ENCODE assay signal across 10 cellular contexts in the genomic region with DNA sequence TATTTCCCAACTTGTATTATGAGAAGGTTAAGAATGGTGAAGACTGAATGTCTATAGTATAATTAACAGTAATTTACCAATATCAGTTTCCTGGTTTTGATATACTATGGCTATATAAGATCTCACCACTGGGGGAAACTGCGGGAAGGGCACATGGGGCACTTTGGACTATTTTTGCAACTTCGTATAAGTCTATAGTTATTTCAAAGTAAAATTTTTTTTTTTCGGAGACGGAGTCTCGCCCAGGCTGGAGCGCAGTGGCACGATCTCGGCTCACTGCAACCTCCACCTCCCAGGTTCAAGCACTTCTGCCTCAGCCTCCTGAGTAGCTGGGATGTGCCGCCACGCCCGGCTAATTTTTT. TPM values are rescaled to one million over a fixed set of nuclear protein-coding genes. Genes with fewer than 3 reads are reported as not detected.
DNase-seq lines count a peak whose midpoint lies in the region; ATAC-seq and TF ChIP-seq lines count a peak whose summit lies in the region.
"Had no signal": no experiment of that assay in that cellular context is flagged by ENCODE, and none has a peak within 500 bp of the region (broad histone marks: within the 10 kb centered on the region; RNA-seq: fewer than 3 reads in every experiment).

No MANE protein-coding gene starts in this region.

- no peak for TF ChIP-seq CTCF in progenitor cell of endocrine pancreas (IDR thresholded peaks at IDR 0.05; ENCODE audit: unreplicated experiment)
- TF ChIP-seq CTCF in esophagus muscularis mucosa (IDR thresholded peaks at IDR 0.05), result no peak

- ATAC-seq in HG02610 (IDR thresholded peaks at IDR 0.05; ENCODE audit: unreplicated experiment), result no peak
- ATAC-seq: PC-3 had no signal

- CTCF ChIA-PET in activated naive CD4-positive, alpha-beta T cell treated with anti-CD3 and anti-CD28 coated beads, Interleukin-2, amount 10 ng/mL, durations not matched to agents 7 days and 5 days (lab: Charles Lee), result interaction anchor here (1.2 kb wide), 1 partner anchor 100 kb away, joined by 4 read pairs; no protein-coding TSS in a partner anchor

- WGBS in esophagus muscularis mucosa, result 95% methylated on average over 11 of the region's 11 CpGs

- H3K27me3 ChIP-seq in esophagus muscularis mucosa, result no peaks in the 10 kb centered on the region

- no peaks in the 10 kb centered on the region for H3K9me3 ChIP-seq in esophagus muscularis mucosa

- H3K36me3 Mint-ChIP-seq in activated naive CD4-positive, alpha-beta T cell treated with anti-CD3 and anti-CD28 coated beads, Interleukin-2, amount 10 ng/mL, durations not matched to agents 7 days and 5 days, result peaks cover 6% of the 10 kb centered on the region
- H3K36me3 Mint-ChIP-seq in progenitor cell of endocrine pancreas (ENCODE audit: insufficient read depth), result no peaks in the 10 kb centered on the region

- peak overlapping the region; percentile 87 for H3K4me3 Mint-ChIP-seq in activated naive CD4-positive, alpha-beta T cell treated with anti-CD3 and anti-CD28 coated beads, Interleukin-2, amount 10 ng/mL, durations not matched to agents 7 days and 5 days
- no peak overlapping the region for H3K4me3 Mint-ChIP-seq in progenitor cell of endocrine pancreas (ENCODE audit: low read depth)

- H3K27ac ChIP-seq in esophagus muscularis mucosa (replicated peaks in 1 of 4), result no peak overlapping the region

- H3K27ac Mint-ChIP-seq in activated naive CD4-positive, alpha-beta T cell treated with anti-CD3 and anti-CD28 coated beads, Interleukin-2, amount 10 ng/mL, durations not matched to agents 7 days and 5 days, result peak overlapping the region; percentile 98
- H3K27ac Mint-ChIP-seq in progenitor cell of endocrine pancreas, result no peak overlapping the region

- peaks cover 20% of the 10 kb centered on the region for H3K4me1 Mint-ChIP-seq in activated naive CD4-positive, alpha-beta T cell treated with anti-CD3 and anti-CD28 coated beads, Interleukin-2, amount 10 ng/mL, durations not matched to agents 7 days and 5 days
- H3K4me1 Mint-ChIP-seq in progenitor cell of endocrine pancreas (ENCODE audit: low read depth), result no peaks in the 10 kb centered on the region

- no peaks in the 10 kb centered on the region for H3K36me3 ChIP-seq in esophagus muscularis mucosa

- intact Hi-C loops in esophagus muscularis mucosa (cut with DNase I), result no loop called here

- peak; percentile 29 for DNase-seq in activated naive CD4-positive, alpha-beta T cell treated with anti-CD3 and anti-CD28 coated beads, Interleukin-2, amount 10 ng/mL, durations not matched to agents 7 days and 5 days
- DNase-seq in activated naive CD4-positive, alpha-beta T cell treated with Interleukin-2 at 50 U/mL for 16 hours, result no peak
- DNase-seq in NOMO-1 treated with DMSO at 0.1 percent for 48 hours (lab: John Stamatoyannopoulos, UW; ENCODE audit: unreplicated experiment) (peak; percentile 32), progenitor cell of endocrine pancreas (ENCODE audit: low spot score, unreplicated experiment) (no peak), esophagus muscularis mucosa (ENCODE audit: extremely low spot score) (no peak), NCI-H1105 treated with DMSO at 0.1 percent for 48 hours (lab: John Stamatoyannopoulos, UW) (no peak)
- DNase-seq in central memory CD4-positive, alpha-beta T cell, result peak; percentile 10
- DNase-seq: NCI-H2029, PC-3 had no signal

- no peaks in the 10 kb centered on the region for H3K4me1 ChIP-seq in esophagus muscularis mucosa

- no peaks in the 10 kb centered on the region for H3K27me3 Mint-ChIP-seq in activated naive CD4-positive, alpha-beta T cell treated with anti-CD3 and anti-CD28 coated beads, Interleukin-2, amount 10 ng/mL, durations not matched to agents 7 days and 5 days
- no peaks in the 10 kb centered on the region for H3K27me3 Mint-ChIP-seq in progenitor cell of endocrine pancreas

- H3K9me3 Mint-ChIP-seq in activated naive CD4-positive, alpha-beta T cell treated with anti-CD3 and anti-CD28 coated beads, Interleukin-2, amount 10 ng/mL, durations not matched to agents 7 days and 5 days, result no peaks in the 10 kb centered on the region
- no peaks in the 10 kb centered on the region for H3K9me3 Mint-ChIP-seq in progenitor cell of endocrine pancreas (ENCODE audit: low read depth)

- TF ChIP-seq POLR2A in esophagus muscularis mucosa (IDR thresholded peaks at IDR 0.05; ENCODE audit: low read depth), result no peak

- no peak overlapping the region for H3K4me3 ChIP-seq in esophagus muscularis mucosa

- no peak for TF ChIP-seq EP300 in esophagus muscularis mucosa (IDR thresholded peaks at IDR 0.05)

RNA-seq across cellular contexts. Expression of gene CXorf58, which starts 46.1 kb away (rescaled TPM):
- total RNA-seq in progenitor cell of endocrine pancreas, result 0.22 and 0.29 TPM in 2 replicates
- under 1 TPM in 1 of 4 donors, not detected in 3; 0.29 TPM for total RNA-seq in esophagus muscularis mucosa
- total RNA-seq: PC-3 had no signal

RNA-seq across cellular contexts. Expression of gene APOO, which starts 46.2 kb away (rescaled TPM):
- 75.9 and 92.4 TPM in 2 replicates for total RNA-seq in progenitor cell of endocrine pancreas
- total RNA-seq in esophagus muscularis mucosa, result 10 to 100 TPM in 1 of 4 donors, 1 to 10 TPM in 3; 7.5 to 10.2 (median 9.5) TPM

Comparison
In these comparisons a context has a peak if more than half of its experiments do, and no peak if none do; other contexts are left out.
1. DNase-seq: peak in activated naive CD4-positive, alpha-beta T cell treated with anti-CD3 and anti-CD28 coated beads, Interleukin-2, amount 10 ng/mL, durations not matched to agents 7 days and 5 days (single experiment), NOMO-1 treated with DMSO at 0.1 percent for 48 hours (single experiment) and central memory CD4-positive, alpha-beta T cell (single experiment); none in activated naive CD4-positive, alpha-beta T cell treated with Interleukin-2 at 50 U/mL for 16 hours (single experiment), progenitor cell of endocrine pancreas (single experiment), esophagus muscularis mucosa (single experiment) and NCI-H1105 treated with DMSO at 0.1 percent for 48 hours (single experiment).